15 cellular contexts compared by ENCODE assay signal in genomic region chr3:75089831-75090230, GRCh38.
DNase-seq lines count a peak whose midpoint lies in the region; TF ChIP-seq lines count a peak whose summit lies in the region.
"Had no signal": no experiment of that assay in that cellular context is flagged by ENCODE, and none has a peak within 500 bp of the region (broad histone marks: within the 10 kb centered on the region; RNA-seq: fewer than 3 reads in every experiment).

No MANE protein-coding gene starts in this region.

- intact Hi-C loops in breast epithelium (cut with DNase I; ENCODE audit: low total_unique reads), result no loop called here
- intact Hi-C loops in head of caudate nucleus (cut with DNase I), result no loop called here

- in situ Hi-C loops in T47D (cut with HindIII; ENCODE audit: low pct_unique_long_range_greater_than_20kb, low sequenced_read_pairs), result no loop called here

- TF ChIP-seq CTCF in breast epithelium (IDR thresholded peaks at IDR 0.05), result no peak
- no peak for TF ChIP-seq CTCF in LNCaP clone FGC (IDR thresholded peaks at IDR 0.05; ENCODE audit: control insufficient read depth, extremely low read depth, insufficient read depth)
- no peak for TF ChIP-seq CTCF in GM10248 (IDR thresholded peaks at IDR 0.05; ENCODE audit: control extremely low read depth, extremely low read depth, low read depth, missing control alignments)

- no peaks in the 10 kb centered on the region for H3K9me3 ChIP-seq in breast epithelium
- H3K9me3 ChIP-seq: A549, BLaER1 had no signal

- H3K4me3 ChIP-seq in breast epithelium, result no peak overlapping the region
- H3K4me3 ChIP-seq in LNCaP clone FGC (ENCODE audit: low read depth, low read length), result no peak overlapping the region
- H3K4me3 ChIP-seq: A549, BLaER1, GM23338 had no signal

- no peaks in the 10 kb centered on the region for H3K27me3 ChIP-seq in breast epithelium
- H3K27me3 ChIP-seq: BLaER1 had no signal

- no peak overlapping the region for H3K27ac ChIP-seq in breast epithelium
- H3K27ac ChIP-seq: A549, BLaER1 had no signal

- no peaks in the 10 kb centered on the region for H3K4me1 ChIP-seq in breast epithelium
- H3K4me1 ChIP-seq: A549, BLaER1 had no signal

- no peak for TF ChIP-seq POLR2A in breast epithelium (IDR thresholded peaks at IDR 0.05)

- CTCF ChIA-PET in GM10248 (lab: Yijun Ruan, JAX), result no interaction called here

- H3K36me3 ChIP-seq in breast epithelium, result no peaks in the 10 kb centered on the region
- H3K36me3 ChIP-seq: BLaER1 had no signal

- DNase-seq in T47D (ENCODE audit: low read depth in 1 of 2, low spot score in 1 of 2) (peak; percentile 2 to 56), breast epithelium (ENCODE audit: low spot score in 2 of 2) (no peak), LNCaP clone FGC (ENCODE audit: low read depth) (peak; percentile 93), medulla oblongata (ENCODE audit: extremely low spot score) (peak; percentile 4), GM10248 (ENCODE audit: extremely low spot score) (no peak), head of caudate nucleus (no peak)
- DNase-seq in stimulated activated CD4-positive, alpha-beta T cell treated with anti-CD3 and anti-CD28 coated beads, Interleukin-4, amount 100 ng/mL, for 4 hours, result no peak
- DNase-seq: AML-193; CD4-positive, alpha-beta memory T cell; GDM1; HCEC 1CT; KBM-7 had no signal

- POLR2A ChIA-PET in GM10248 (lab: Yijun Ruan, JAX), result no interaction called here

Comparison
In these comparisons a context has a peak if more than half of its experiments do, and no peak if none do; other contexts are left out.
1. DNase-seq: peak in T47D (2 of 2), LNCaP clone FGC (single experiment) and medulla oblongata (single experiment); none in breast epithelium (0 of 2), stimulated activated CD4-positive, alpha-beta T cell treated with anti-CD3 and anti-CD28 coated beads, Interleukin-4, amount 100 ng/mL, for 4 hours (0 of 2), GM10248 (single experiment) and head of caudate nucleus (0 of 42).